12 cellular contexts compared by ENCODE assay signal in the genomic region with DNA sequence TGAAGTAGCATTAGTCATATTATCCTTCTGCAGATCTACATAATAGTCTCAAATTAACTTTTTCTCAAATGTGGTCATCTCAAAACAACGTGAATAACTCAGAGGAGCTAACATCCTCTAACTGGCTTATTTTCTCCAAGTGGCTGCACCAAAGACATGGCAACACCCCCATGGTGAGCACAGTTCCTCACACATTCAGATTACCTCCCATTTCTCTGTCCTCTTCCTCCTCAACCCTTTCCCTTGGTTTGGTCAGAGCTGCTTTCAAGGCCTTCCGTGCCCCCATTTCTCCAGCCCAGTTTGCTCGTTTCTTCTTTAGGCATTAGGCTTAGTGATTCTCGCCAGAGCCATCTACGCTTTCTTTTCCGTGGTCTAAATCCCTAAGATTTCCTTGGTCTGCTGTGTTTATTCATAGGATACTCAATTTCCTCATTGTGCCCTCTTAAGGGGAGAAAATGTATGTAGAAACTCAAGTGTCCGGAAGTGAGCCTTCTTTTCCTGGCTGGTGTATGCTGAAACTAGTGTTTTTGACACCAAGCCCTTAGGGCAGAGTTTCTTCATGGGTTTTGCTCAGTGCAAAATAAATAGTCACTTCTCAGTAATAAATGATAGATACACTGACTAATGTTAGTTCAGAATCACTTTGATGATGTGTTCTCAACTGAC. TPM values are rescaled to one million over a fixed set of nuclear protein-coding genes. Genes with fewer than 3 reads are reported as not detected.
A peak's percentile ranks its signal among the peaks of the same experiment; 100 is the strongest.
DNase-seq lines count a peak whose midpoint lies in the region; ATAC-seq and TF ChIP-seq lines count a peak whose summit lies in the region.
"Had no signal": no experiment of that assay in that cellular context is flagged by ENCODE, and none has a peak within 500 bp of the region (broad histone marks: within the 10 kb centered on the region; RNA-seq: fewer than 3 reads in every experiment).

No MANE protein-coding gene starts in this region.

- no peak for TF ChIP-seq CTCF in kidney epithelial cell (IDR thresholded peaks at IDR 0.05; ENCODE audit: insufficient read depth, low read length, poor library complexity, severe bottlenecking)

- H3K9ac ChIP-seq in adipocyte (ENCODE audit: low read length) = no peak overlapping the region

- H3K27me3 ChIP-seq in adipocyte (replicated peaks; ENCODE audit: control insufficient read depth, insufficient read depth, low read length) = no peaks in the 10 kb centered on the region
- H3K27me3 ChIP-seq in kidney epithelial cell (ENCODE audit: control insufficient read depth, insufficient read depth, low read length) = no peaks in the 10 kb centered on the region
- H3K27me3 ChIP-seq: esophagus muscularis mucosa, vagina had no signal

- H3K9me3 ChIP-seq in adipocyte (ENCODE audit: control insufficient read depth, low read length) = no peaks in the 10 kb centered on the region
- H3K9me3 ChIP-seq: esophagus muscularis mucosa, vagina had no signal

- H3K4me3 ChIP-seq in adipocyte (ENCODE audit: low read length) = no peak overlapping the region
- H3K4me3 ChIP-seq in kidney epithelial cell (ENCODE audit: low read depth, low read length) = peak overlapping the region; percentile 95

- DNase-seq in NCI-H1417 (lab: John Stamatoyannopoulos, UW) (peak; percentile 20 to 42 (median 27)), NCI-H1417 treated with DMSO at 0.1 percent for 48 hours (lab: John Stamatoyannopoulos, UW) (no peak), adipocyte (ENCODE audit: low read depth) (peak; percentile 41), kidney epithelial cell (ENCODE audit: low read depth) (no peak), superior temporal gyrus (ENCODE audit: extremely low spot score) (peak; percentile 40)
- no peak for DNase-seq in activated CD4-positive, alpha-beta T cell treated with anti-CD3 and anti-CD28 coated beads for 1 hour
- DNase-seq: anterior cingulate cortex, NCI-H748 treated with DMSO at 0.1 percent for 48 hours had no signal

- H3K36me3 ChIP-seq in adipocyte (ENCODE audit: control insufficient read depth, insufficient read depth, low read length, severe bottlenecking) (no peaks in the 10 kb centered on the region), kidney epithelial cell (ENCODE audit: control insufficient read depth, insufficient read depth, low read length) (no peaks in the 10 kb centered on the region)
- H3K36me3 ChIP-seq: esophagus muscularis mucosa, vagina had no signal

- H3K4me1 ChIP-seq in adipocyte (ENCODE audit: control insufficient read depth, insufficient read depth, low read length) = peaks cover 6% of the 10 kb centered on the region

- ATAC-seq in GM18861 (IDR thresholded peaks at IDR 0.05; ENCODE audit: unreplicated experiment) (no peak), GM18873 (IDR thresholded peaks at IDR 0.05; ENCODE audit: low FRiP score, unreplicated experiment) (no peak)

RNA-seq across cellular contexts. Expression of a gene that starts 2.6 kb away (rescaled TPM):
- total RNA-seq in kidney epithelial cell = 158 and 161 TPM in 2 replicates

Comparison
In these comparisons a context has a peak if more than half of its experiments do, and no peak if none do; other contexts are left out.
1. DNase-seq: peak in NCI-H1417 (3 of 3), adipocyte (single experiment) and superior temporal gyrus (single experiment); none in NCI-H1417 treated with DMSO at 0.1 percent for 48 hours (single experiment), kidney epithelial cell (single experiment) and activated CD4-positive, alpha-beta T cell treated with anti-CD3 and anti-CD28 coated beads for 1 hour (single experiment).